In genomic region chr2:58042486-58042970, GRCh38 we compare ENCODE assay signal across 8 cellular contexts. TPM values are rescaled to one million over a fixed set of nuclear protein-coding genes. Genes with fewer than 3 reads are reported as not detected.
DNase-seq lines count a peak whose midpoint lies in the region; ATAC-seq, FAIRE-seq and TF ChIP-seq lines count a peak whose summit lies in the region.

No MANE protein-coding gene starts in this region.

- RAD21 ChIA-PET in GM12878 (lab: Charles Lee; ENCODE audit: unreplicated experiment) = interaction anchor here (1.7 to 5.4 kb wide), 3 partner anchors 10 to 195 kb away, joined by 5 to 54 read pairs (median 30); no protein-coding TSS in a partner anchor

- H3K9me3 ChIP-seq in GM12878 (replicated peaks; ENCODE audit: control insufficient read depth, insufficient read depth, low read length) (peaks cover 3% of the 10 kb centered on the region; the same call in 2 of the 3 replicates), esophagus squamous epithelium (no peaks in the 10 kb centered on the region)

- SMC1A ChIA-PET in GM12878 (lab: Charles Lee; ENCODE audit: uncharacterized antibody, unreplicated experiment) = interaction anchor here (0.7 to 6.4 kb wide), 12 partner anchors 9 to 195 kb away, joined by 3 to 83 read pairs (median 5); no protein-coding TSS in a partner anchor

- 46% methylated on average over 2 of the region's 2 CpGs for WGBS in GM12878 (ENCODE audit: insufficient coverage, insufficient replicate concordance, low lambda C conversion rate, missing lambda C conversion rate)
- WGBS in lower leg skin, 2 donors = 21 to 22% methylated on average over 2 of the region's 2 CpGs
- WGBS in esophagus squamous epithelium, 2 donors = 10 to 14% methylated on average over 2 of the region's 2 CpGs

- no peak overlapping the region for H3K9ac ChIP-seq in GM12878 (ENCODE audit: control insufficient read depth, insufficient read depth, low read length)

- no TSS peak for BruUV-seq in GM12878 (replicated peaks; lab: Mats Ljungman, UMichigan)

- TF ChIP-seq CTCF in GM12878 (IDR thresholded peaks at IDR 0.05 in 2 of 3, conservative IDR thresholded peaks at IDR 0.05 in 1 of 3; ENCODE audit: control insufficient read depth in 2 of 3, extremely low read depth in 1 of 3, insufficient read depth in 1 of 3, low read depth in 3 of 3, low read length in 3 of 3) (no peak), lower leg skin (IDR thresholded peaks at IDR 0.05) (peak in 1 of 3 donors; percentile 42), esophagus squamous epithelium (IDR thresholded peaks at IDR 0.05) (no peak)

- intact Hi-C loops in GM12878 (cut with micrococcal nuclease; ENCODE audit: unreplicated experiment) (no loop called here), lower leg skin (cut with DNase I; ENCODE audit: low total_unique reads) (no loop called here), esophagus squamous epithelium (cut with DNase I) (loop anchor here (10.0 kb wide), 1 partner anchor 72 kb away; no protein-coding TSS in a partner anchor)

- H3K27me3 ChIP-seq in GM12878 (replicated peaks in 1 of 2; ENCODE audit: control insufficient read depth in 2 of 2, insufficient read depth in 2 of 2, low read length in 1 of 2) = no peaks in the 10 kb centered on the region
- no peaks in the 10 kb centered on the region for H3K27me3 ChIP-seq in esophagus squamous epithelium

- TF ChIP-seq POLR2A in GM12878 (IDR thresholded peaks at IDR 0.05; ENCODE audit: low read depth, low read length) (no peak), lower leg skin (IDR thresholded peaks at IDR 0.05) (no peak), esophagus squamous epithelium (IDR thresholded peaks at IDR 0.05) (no peak)

- in situ Hi-C loops in GM12878 (cut with MboI) = no loop called here

- H3K27ac ChIP-seq in GM12878 (ENCODE audit: control insufficient read depth, insufficient read depth) (peak overlapping the region; percentile 46; the same call in 1 of the 2 replicates), esophagus squamous epithelium (no peak overlapping the region)

- no peak overlapping the region for H2AFZ ChIP-seq in GM12878 (ENCODE audit: control insufficient read depth, low read depth, low read length)

- ATAC-seq in GM12878 = no peak
- ATAC-seq in HG03342 (IDR thresholded peaks at IDR 0.05; ENCODE audit: unreplicated experiment) = no peak

- no peaks in the 10 kb centered on the region for H3K36me3 ChIP-seq in GM12878 (ENCODE audit: control insufficient read depth in 2 of 2, insufficient read depth in 2 of 2, low read length in 1 of 2)
- H3K36me3 ChIP-seq in esophagus squamous epithelium = no peaks in the 10 kb centered on the region

- H3K4me3 ChIP-seq in GM12878 (no peak overlapping the region), skeletal muscle cell (ENCODE audit: low read depth, low read length) (no peak overlapping the region), lower leg skin (ENCODE audit: low read depth, poor library complexity, severe bottlenecking) (no peak overlapping the region), esophagus squamous epithelium (no peak overlapping the region)

- no peak for TF ChIP-seq RAD21 in GM12878 (IDR thresholded peaks at IDR 0.05; ENCODE audit: insufficient read depth, low read depth, low read length)

- H3K4me1 ChIP-seq in GM12878 (ENCODE audit: control insufficient read depth, insufficient read depth, low read length) (peaks cover 31% of the 10 kb centered on the region), esophagus squamous epithelium (peaks cover 4 to 29% (median 9%) of the 10 kb centered on the region in 3 donors)

- POLR2A ChIA-PET in GM12878 (lab: Charles Lee) = interaction anchor here (1.0 to 1.8 kb wide), 3 partner anchors 19 to 154 kb away, joined by 3 to 4 read pairs (median 4); no protein-coding TSS in a partner anchor

- H3K4me2 ChIP-seq in GM12878 (ENCODE audit: control insufficient read depth, insufficient read depth) = no peak overlapping the region

- peak; percentile 28 for DNase-seq in activated CD4-positive, alpha-beta T cell treated with anti-CD3 and anti-CD28 coated beads for 48 hours
- DNase-seq in activated CD4-positive, alpha-beta T cell treated with anti-CD3 and anti-CD28 coated beads, Interleukin-2, amount 50 U/mL, for 1 hour = no peak
- DNase-seq in NCI-H2107 (lab: John Stamatoyannopoulos, UW) (peak; percentile 18), GM12878 (ENCODE audit: low read depth, low spot score) (no peak), skeletal muscle cell (ENCODE audit: low read depth) (peak; percentile 73), lower leg skin (ENCODE audit: low spot score in 2 of 2) (no peak), esophagus squamous epithelium (lab: John Stamatoyannopoulos, UW) (no peak)

- CTCF ChIA-PET in GM12878 (lab: Yijun Ruan, JAX) = interaction anchor here (0.7 to 2.5 kb wide), 4 partner anchors 11 to 134 kb away, joined by 3 to 7 read pairs (median 3); no protein-coding TSS in a partner anchor

- peaks cover 35% of the 10 kb centered on the region for H3K79me2 ChIP-seq in GM12878 (ENCODE audit: control insufficient read depth, insufficient read depth, low read length)

- 0 out of 4 replicates have a peak, but pooled peaks of 1 of the 2 experiments have one; percentile 28 for TF ChIP-seq EP300 in GM12878 (IDR thresholded peaks at IDR 0.05; ENCODE audit: borderline replicate concordance in 1 of 2, control insufficient read depth in 1 of 2, low read depth in 2 of 2, low read length in 2 of 2)

- FAIRE-seq in GM12878 (lab: Jason Lieb, UNC) = no peak

- no peaks in the 10 kb centered on the region for H4K20me1 ChIP-seq in GM12878 (ENCODE audit: control insufficient read depth, insufficient read depth)

TF ChIP-seq in GM12878, 131 proteins besides CTCF, POLR2A, EP300 and RAD21 (continues in another document):
- TF ChIP-seq TCF7 (IDR thresholded peaks at IDR 0.05; ENCODE audit: borderline replicate concordance) (peak; percentile 28; the same call in 1 of the 2 replicates), SKIL (IDR thresholded peaks at IDR 0.05; ENCODE audit: low read depth, poor library complexity, severe bottlenecking) (peak; percentile 71), E4F1 (IDR thresholded peaks at IDR 0.05; ENCODE audit: borderline replicate concordance, partially characterized antibody) (no peak), JUNB (IDR thresholded peaks at IDR 0.05) (peak; percentile 46), KLF5 (IDR thresholded peaks at IDR 0.05; ENCODE audit: partially characterized antibody) (no peak)

RNA-seq across cellular contexts. Expression of gene VRK2, which starts 4.1 kb away (rescaled TPM):
- total RNA-seq in GM12878 (2013; cell fraction: nucleolus; rRNA removed) = 46.3 and 46.4 TPM in 2 replicates
- total RNA-seq in GM12878 (2014; rRNA removed) (55.5 and 71.2 TPM in 2 replicates), GM12878 (2014; rRNA removed; fragmentation: Illumina TruSeq; extraction: Trizol) (75.0 and 76.5 TPM in 2 replicates), GM12878 (2021) (60.2 and 61.1 TPM in 2 replicates), lower leg skin (10 to 100 TPM; 10.7 to 18.3 (median 13.8) TPM), esophagus squamous epithelium (10 to 100 TPM; 17.9 to 33.6 (median 25.7) TPM)
- polyA plus RNA-seq in GM12878 (2011; ENCODE audit: low read depth) = 20.9 TPM
- polyA plus RNA-seq in GM12878 (2011; rRNA removed) (54.9 and 79.6 TPM in 2 replicates), GM12878 (2014; fragmentation: Illumina TruSeq; extraction: Trizol) (78.0 and 91.0 TPM in 2 replicates), GM12878 (2014; fragmentation: Nextera tagmentation; extraction: Ambion mirVana) (10 to 100 TPM; 26.5 to 32.1 TPM), GM12878 (2014; rRNA removed) (42.5 and 46.5 TPM in 2 replicates), GM12878 (2016; fragmentation: Nextera tagmentation; extraction: Ambion mirVana) (10 to 100 TPM; 59.1 to 63.8 TPM)
- polyA plus RNA-seq in GM12878 (2011; cell fraction: cytosol; rRNA removed) = 24.7 and 28.2 TPM in 2 replicates
- 32.3 and 35.6 TPM in 2 replicates for polyA plus RNA-seq in GM12878 (2011; cell fraction: nucleus; rRNA removed)
- 28.5 and 30.5 TPM in 2 replicates for polyA plus RNA-seq in GM12878 (2012)
- polyA minus RNA-seq in GM12878 (2011; rRNA and poly(A)+ RNA removed) = 28.8 and 33.4 TPM in 2 replicates
- polyA minus RNA-seq in GM12878 (2011; cell fraction: cytosol; rRNA and poly(A)+ RNA removed) = 16.2 and 21.3 TPM in 2 replicates
- polyA minus RNA-seq in GM12878 (2011; cell fraction: nucleus; rRNA and poly(A)+ RNA removed) = 20.3 and 28.8 TPM in 2 replicates

Comparison
In these comparisons a context has a peak if more than half of its experiments do, and no peak if none do; other contexts are left out.
1. DNase-seq: peak in activated CD4-positive, alpha-beta T cell treated with anti-CD3 and anti-CD28 coated beads for 48 hours (single experiment), NCI-H2107 (single experiment) and skeletal muscle cell (single experiment); none in activated CD4-positive, alpha-beta T cell treated with anti-CD3 and anti-CD28 coated beads, Interleukin-2, amount 50 U/mL, for 1 hour (single experiment), GM12878 (single experiment), lower leg skin (0 of 2) and esophagus squamous epithelium (single experiment).